In genomic region chr1:54317084-54317483, GRCh38 we compare ENCODE assay signal across 8 cellular contexts.
"Had no signal": no experiment of that assay in that cellular context is flagged by ENCODE, and none has a peak within 500 bp of the region (broad histone marks: within the 10 kb centered on the region; RNA-seq: fewer than 3 reads in every experiment).

No MANE protein-coding gene starts in this region.

- H3K4me3 Mint-ChIP-seq: activated CD4-positive, alpha-beta T cell treated with anti-CD3 and anti-CD28 coated beads, Interleukin-2, amount 10 ng/mL, durations not matched to agents 7 days and 5 days had no signal

- H3K4me3 ChIP-seq: gastroesophageal sphincter had no signal

- H3K9me3 ChIP-seq: gastroesophageal sphincter, neutrophil had no signal

- H3K27ac Mint-ChIP-seq: activated CD4-positive, alpha-beta T cell treated with anti-CD3 and anti-CD28 coated beads, Interleukin-2, amount 10 ng/mL, durations not matched to agents 7 days and 5 days had no signal

- H3K9me3 Mint-ChIP-seq: activated CD4-positive, alpha-beta T cell treated with anti-CD3 and anti-CD28 coated beads, Interleukin-2, amount 10 ng/mL, durations not matched to agents 7 days and 5 days; activated naive CD4-positive, alpha-beta T cell treated with anti-CD3 and anti-CD28 coated beads, Interleukin-2, amount 50 U/mL, for 72 hours had no signal

- H3K27me3 ChIP-seq: gastroesophageal sphincter, neutrophil had no signal

- H3K36me3 ChIP-seq: gastroesophageal sphincter, neutrophil had no signal

- H3K27ac ChIP-seq: gastroesophageal sphincter, neutrophil had no signal

- H3K27me3 Mint-ChIP-seq: activated CD4-positive, alpha-beta T cell treated with anti-CD3 and anti-CD28 coated beads, Interleukin-2, amount 10 ng/mL, durations not matched to agents 7 days and 5 days had no signal

- ATAC-seq: activated naive CD4-positive, alpha-beta T cell treated with anti-CD3 and anti-CD28 coated beads, Interleukin-2, amount 50 U/mL, for 72 hours; gastroesophageal sphincter had no signal

- FAIRE-seq: bronchial epithelial cell had no signal

- DNase-seq: activated CD4-positive, alpha-beta T cell treated with anti-CD3 and anti-CD28 coated beads, Interleukin-2, amount 10 ng/mL, durations not matched to agents 7 days and 5 days; activated CD4-positive, CD25-positive, alpha-beta regulatory T cell; activated CD8-positive, alpha-beta memory T cell treated with anti-CD3 and anti-CD28 coated beads for 24 hours; anterior cingulate cortex had no signal
